Comparison of ENCODE assay signal across 23 cellular contexts in the genomic region with DNA sequence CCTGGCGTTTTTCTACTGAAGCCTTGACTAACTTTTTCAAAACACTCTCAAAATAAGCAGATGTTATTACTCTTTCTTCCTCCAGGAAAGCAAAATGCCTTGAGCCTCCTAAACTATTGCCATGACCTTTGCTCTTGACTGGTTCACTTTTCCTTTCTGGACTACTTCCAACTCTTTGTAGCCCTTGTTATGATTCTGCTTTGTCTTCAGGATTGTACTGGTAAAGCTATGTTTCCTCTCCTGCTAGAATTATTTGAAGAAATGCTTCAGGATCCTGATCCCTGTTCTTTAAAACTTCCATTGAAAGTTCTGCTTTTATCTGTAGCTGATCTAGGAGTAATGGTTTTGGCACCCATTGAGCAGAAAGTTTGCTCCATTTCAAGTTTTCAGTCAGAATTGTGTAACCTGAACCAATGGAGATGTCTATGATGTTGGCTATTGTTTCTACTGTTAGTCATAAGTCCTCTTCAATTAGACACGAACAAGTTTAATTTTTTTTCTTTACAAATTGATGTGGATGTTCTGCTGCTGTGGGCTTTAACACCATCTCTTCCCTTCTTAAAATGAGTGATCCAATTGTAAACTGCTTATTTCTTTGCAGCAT.
DNase-seq lines count a peak whose midpoint lies in the region; ATAC-seq, FAIRE-seq and TF ChIP-seq lines count a peak whose summit lies in the region.
"Had no signal": no experiment of that assay in that cellular context is flagged by ENCODE, and none has a peak within 500 bp of the region (broad histone marks: within the 10 kb centered on the region; RNA-seq: fewer than 3 reads in every experiment).

No MANE protein-coding gene starts in this region.

- no peak for TF ChIP-seq EP300 in A549 (IDR thresholded peaks at IDR 0.05)

- TF ChIP-seq RAD21 in A549 (conservative IDR thresholded peaks at IDR 0.05 in 1 of 2, IDR thresholded peaks at IDR 0.05 in 1 of 2), result no peak

- no peaks in the 10 kb centered on the region for H3K27me3 Mint-ChIP-seq in activated CD4-positive, alpha-beta T cell treated with anti-CD3 and anti-CD28 coated beads, Interleukin-2, amount 10 ng/mL, durations not matched to agents 7 days and 5 days

- ATAC-seq in A549, result no peak
- ATAC-seq: gastrocnemius medialis; stimulated activated effector memory CD8-positive, alpha-beta T cell treated with anti-CD3 and anti-CD28 coated beads, Interleukin-12 subunit alpha, Interleukin-12 subunit beta, amount 100 ng/mL, for 72 hours had no signal

- H3K9me3 Mint-ChIP-seq in activated CD4-positive, alpha-beta T cell treated with anti-CD3 and anti-CD28 coated beads, Interleukin-2, amount 10 ng/mL, durations not matched to agents 7 days and 5 days, result peaks cover 2% of the 10 kb centered on the region

- H3K27ac Mint-ChIP-seq in activated CD4-positive, alpha-beta T cell treated with anti-CD3 and anti-CD28 coated beads, Interleukin-2, amount 10 ng/mL, durations not matched to agents 7 days and 5 days, result no peak overlapping the region
- H3K27ac Mint-ChIP-seq: activated naive CD4-positive, alpha-beta T cell treated with anti-CD3 and anti-CD28 coated beads for 36 hours; stimulated activated effector memory CD8-positive, alpha-beta T cell treated with anti-CD3 and anti-CD28 coated beads, Interleukin-12 subunit alpha, Interleukin-12 subunit beta, amount 100 ng/mL, for 72 hours had no signal

- CTCF ChIA-PET in A549 (lab: Yijun Ruan, JAX), result interaction anchor here (0.9 to 1.1 kb wide), 2 partner anchors 12 to 36 kb away, joined by 3 read pairs; no protein-coding TSS in a partner anchor
- CTCF ChIA-PET in activated CD4-positive, alpha-beta T cell treated with anti-CD3 and anti-CD28 coated beads, Interleukin-2, amount 10 ng/mL, durations not matched to agents 7 days and 5 days (lab: Charles Lee), result no interaction called here

- H3K4me3 ChIP-seq in A549, result no peak overlapping the region
- H3K4me3 ChIP-seq: gastrocnemius medialis, skin epidermis had no signal

- no peaks in the 10 kb centered on the region for H3K4me1 Mint-ChIP-seq in activated CD4-positive, alpha-beta T cell treated with anti-CD3 and anti-CD28 coated beads, Interleukin-2, amount 10 ng/mL, durations not matched to agents 7 days and 5 days
- H3K4me1 Mint-ChIP-seq: stimulated activated effector memory CD8-positive, alpha-beta T cell treated with anti-CD3 and anti-CD28 coated beads, Interleukin-12 subunit alpha, Interleukin-12 subunit beta, amount 100 ng/mL, for 72 hours had no signal

- H3K9me3 ChIP-seq in A549, result no peaks in the 10 kb centered on the region
- H3K9me3 ChIP-seq: BE2C, gastrocnemius medialis had no signal

- peaks cover 19% of the 10 kb centered on the region for H3K4me1 ChIP-seq in A549
- H3K4me1 ChIP-seq: BE2C, gastrocnemius medialis had no signal

- POLR2A ChIA-PET in A549 (lab: Yijun Ruan, JAX), result no interaction called here
- POLR2A ChIA-PET in activated CD4-positive, alpha-beta T cell treated with anti-CD3 and anti-CD28 coated beads, Interleukin-2, amount 10 ng/mL, durations not matched to agents 7 days and 5 days (lab: Charles Lee), result no interaction called here

- DNase-seq in A549 (ENCODE audit: low read depth in 1 of 2, low spot score in 1 of 2) (no peak), LoVo (ENCODE audit: low spot score) (peak; percentile 12), dermis blood vessel endothelial cell (peak; percentile 23), iris pigment epithelial cell (ENCODE audit: low read depth) (peak; percentile 43), AG08395 (ENCODE audit: low spot score) (no peak), NCI-H1694 treated with DMSO at 0.1 percent for 48 hours (lab: John Stamatoyannopoulos, UW) (no peak), SHP77 treated with DMSO at 0.1 percent for 48 hours (lab: John Stamatoyannopoulos, UW) (no peak)
- DNase-seq in activated CD4-positive, alpha-beta T cell treated with anti-CD3 and anti-CD28 coated beads, Interleukin-2, amount 10 ng/mL, durations not matched to agents 7 days and 5 days, result no peak
- DNase-seq: activated CD4-positive, alpha-beta T cell treated with anti-CD3 and anti-CD28 coated beads, Interleukin-2, amount 50 U/mL, for 1 hour; activated naive CD4-positive, alpha-beta T cell treated with anti-CD3 and anti-CD28 coated beads for 36 hours; BE2C; caudate nucleus; gastrocnemius medialis; GF-D8; GOT3; islet precursor cell; NCI-H187 treated with DMSO at 0.1 percent for 48 hours; stimulated activated CD4-positive, alpha-beta T cell treated with anti-CD3 and anti-CD28 coated beads, Interleukin-2, amount 100 ng/mL, for 24 hours; T-helper 9 cell had no signal

- H3K36me3 Mint-ChIP-seq in activated CD4-positive, alpha-beta T cell treated with anti-CD3 and anti-CD28 coated beads, Interleukin-2, amount 10 ng/mL, durations not matched to agents 7 days and 5 days (ENCODE audit: low read depth), result no peaks in the 10 kb centered on the region
- H3K36me3 Mint-ChIP-seq: stimulated activated effector memory CD8-positive, alpha-beta T cell treated with anti-CD3 and anti-CD28 coated beads, Interleukin-12 subunit alpha, Interleukin-12 subunit beta, amount 100 ng/mL, for 72 hours had no signal

- no peak overlapping the region for H3K4me3 Mint-ChIP-seq in activated CD4-positive, alpha-beta T cell treated with anti-CD3 and anti-CD28 coated beads, Interleukin-2, amount 10 ng/mL, durations not matched to agents 7 days and 5 days
- H3K4me3 Mint-ChIP-seq: activated naive CD4-positive, alpha-beta T cell treated with anti-CD3 and anti-CD28 coated beads for 36 hours; stimulated activated effector memory CD8-positive, alpha-beta T cell treated with anti-CD3 and anti-CD28 coated beads, Interleukin-12 subunit alpha, Interleukin-12 subunit beta, amount 100 ng/mL, for 72 hours had no signal

- TF ChIP-seq CTCF in A549 (IDR thresholded peaks at IDR 0.05), result no peak

- no peak for FAIRE-seq in A549 (lab: Jason Lieb, UNC)
- FAIRE-seq: A204.1 had no signal

- peak overlapping the region; percentile 25; the same call in 1 of the 3 replicates for H3K4me2 ChIP-seq in A549

- 33% methylated on average over 2 of the region's 2 CpGs for WGBS in A549 (ENCODE audit: missing lambda C conversion rate)

- TF ChIP-seq POLR2A in A549 (IDR thresholded peaks at IDR 0.05; ENCODE audit: low read length), result no peak

- H3K27ac ChIP-seq in A549, result peak overlapping the region in 1 of 2 experiments; percentile 4; a peak in 1 of 6 replicates
- H3K27ac ChIP-seq: gastrocnemius medialis, RWPE1, skin epidermis had no signal

TF ChIP-seq in A549, 52 proteins besides CTCF, POLR2A, EP300 and RAD21:
- TF ChIP-seq EHF (CRISPR knock-in tag; IDR thresholded peaks at IDR 0.05) (no peak), FOXS1 (CRISPR knock-in tag; IDR thresholded peaks at IDR 0.05) (no peak), HOXA7 (CRISPR knock-in tag; IDR thresholded peaks at IDR 0.05) (no peak), TFCP2L1 (CRISPR knock-in tag; IDR thresholded peaks at IDR 0.05) (no peak), RNF2 (IDR thresholded peaks at IDR 0.05; ENCODE audit: borderline replicate concordance, low read depth) (no peak), JUN (IDR thresholded peaks at IDR 0.05) (no peak), CEBPB (IDR thresholded peaks at IDR 0.05) (no peak), ZC3H11A (IDR thresholded peaks at IDR 0.05) (no peak), CHD4 (IDR thresholded peaks at IDR 0.05; ENCODE audit: borderline replicate concordance) (no peak)

Comparison
In these comparisons a context has a peak if more than half of its experiments do, and no peak if none do; other contexts are left out.
1. DNase-seq: peak in LoVo (single experiment), dermis blood vessel endothelial cell (single experiment) and iris pigment epithelial cell (single experiment); none in A549 (0 of 2), AG08395 (single experiment), NCI-H1694 treated with DMSO at 0.1 percent for 48 hours (single experiment), SHP77 treated with DMSO at 0.1 percent for 48 hours (single experiment) and activated CD4-positive, alpha-beta T cell treated with anti-CD3 and anti-CD28 coated beads, Interleukin-2, amount 10 ng/mL, durations not matched to agents 7 days and 5 days (single experiment).